In the genomic region with DNA sequence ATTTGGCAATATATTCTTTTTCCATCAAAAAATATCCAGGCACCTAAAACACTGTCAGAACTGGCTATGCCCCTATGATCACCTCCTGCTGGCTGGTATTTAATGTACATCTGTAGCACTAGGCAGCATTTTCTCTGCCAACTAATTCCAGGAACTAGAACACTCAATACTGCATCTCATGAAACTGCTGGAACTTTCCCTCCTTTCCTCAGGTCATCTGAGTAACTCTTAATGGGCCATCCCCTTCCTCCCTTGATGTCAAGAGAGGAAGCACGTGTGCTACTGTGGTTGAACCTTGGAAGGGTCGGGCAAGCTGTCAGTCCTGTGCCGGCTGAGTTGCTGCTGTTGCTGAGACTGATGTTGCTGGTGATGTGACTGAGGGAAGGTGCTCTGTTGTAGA, we compare ENCODE assay signal across 9 cellular contexts. TPM values are rescaled to one million over a fixed set of nuclear protein-coding genes. Genes with fewer than 3 reads are reported as not detected.
DNase-seq lines count a peak whose midpoint lies in the region; ATAC-seq and FAIRE-seq lines count a peak whose summit lies in the region.
"Had no signal": no experiment of that assay in that cellular context is flagged by ENCODE, and none has a peak within 500 bp of the region (broad histone marks: within the 10 kb centered on the region; RNA-seq: fewer than 3 reads in every experiment).

No MANE protein-coding gene starts in this region.

- no peak overlapping the region for H3K4me3 ChIP-seq in HAP-1

- CTCF ChIA-PET in activated CD4-positive, alpha-beta memory T cell treated with anti-CD3 and anti-CD28 coated beads for 36 hours (lab: Charles Lee), result interaction anchor here (1.0 to 1.5 kb wide), 4 partner anchors 11 to 201 kb away, joined by 3 to 4 read pairs (median 3); partner anchors contain the start of gene NMU

- no peaks in the 10 kb centered on the region for H3K9me3 Mint-ChIP-seq in activated CD4-positive, alpha-beta memory T cell treated with anti-CD3 and anti-CD28 coated beads for 36 hours
- H3K9me3 Mint-ChIP-seq in immature natural killer cell, result no peaks in the 10 kb centered on the region

- no peak for DNase-seq in GM18507 (ENCODE audit: extremely low spot score, insufficient read length, low read depth)
- DNase-seq in activated CD4-positive, alpha-beta memory T cell treated with anti-CD3 and anti-CD28 coated beads for 36 hours, result peak; percentile 63
- DNase-seq in immature natural killer cell, result peak in 1 of 3 donors; percentile 3
- no peak for DNase-seq in HAP-1 (ENCODE audit: low spot score in 2 of 2)
- no peak for DNase-seq in DMS114 treated with DMSO at 0.1 percent for 48 hours (lab: John Stamatoyannopoulos, UW; ENCODE audit: unreplicated experiment)
- DNase-seq in NCI-H345 (lab: John Stamatoyannopoulos, UW), result no peak

- H3K27ac Mint-ChIP-seq in activated CD4-positive, alpha-beta memory T cell treated with anti-CD3 and anti-CD28 coated beads for 36 hours, result peak overlapping the region; percentile 35
- H3K27ac Mint-ChIP-seq in immature natural killer cell, result peak overlapping the region; percentile 32 to 89 (median 56)

- no peaks in the 10 kb centered on the region for H3K27me3 ChIP-seq in HAP-1 (ENCODE audit: low read depth)
- H3K27me3 ChIP-seq: neutrophil had no signal

- H3K36me3 Mint-ChIP-seq in activated CD4-positive, alpha-beta memory T cell treated with anti-CD3 and anti-CD28 coated beads for 36 hours, result peaks cover 45% of the 10 kb centered on the region
- H3K36me3 Mint-ChIP-seq in immature natural killer cell, result peaks cover 0 to 24% (median 7%) of the 10 kb centered on the region in 3 donors

- ATAC-seq in HG02678 (IDR thresholded peaks at IDR 0.05; ENCODE audit: unreplicated experiment) (peak; percentile 69), HG03139 (IDR thresholded peaks at IDR 0.05; ENCODE audit: unreplicated experiment) (no peak)

- in situ Hi-C loops in HAP-1 (cut with MboI; ENCODE audit: low sequenced_read_pairs), result no loop called here

- peaks cover 42% of the 10 kb centered on the region for H3K36me3 ChIP-seq in HAP-1 (replicated peaks)

- H3K4me1 ChIP-seq in HAP-1, result peaks cover 5% of the 10 kb centered on the region; the same call in 1 of the 2 replicates

- no peaks in the 10 kb centered on the region for H3K9me3 ChIP-seq in HAP-1
- H3K9me3 ChIP-seq: neutrophil had no signal

- FAIRE-seq in GM18507 (lab: Jason Lieb, UNC), result peak; percentile 54

- POLR2A ChIA-PET in activated CD4-positive, alpha-beta memory T cell treated with anti-CD3 and anti-CD28 coated beads for 36 hours (lab: Charles Lee), result no interaction called here

- no peaks in the 10 kb centered on the region for H3K27me3 Mint-ChIP-seq in activated CD4-positive, alpha-beta memory T cell treated with anti-CD3 and anti-CD28 coated beads for 36 hours
- H3K27me3 Mint-ChIP-seq in immature natural killer cell (ENCODE audit: low read depth in 3 of 3), result no peaks in the 10 kb centered on the region

- H3K4me1 Mint-ChIP-seq in activated CD4-positive, alpha-beta memory T cell treated with anti-CD3 and anti-CD28 coated beads for 36 hours (ENCODE audit: low read depth), result peaks cover 15% of the 10 kb centered on the region
- H3K4me1 Mint-ChIP-seq in immature natural killer cell, result peaks cover 14 to 18% of the 10 kb centered on the region in 2 donors

- intact Hi-C loops in activated CD4-positive, alpha-beta memory T cell treated with anti-CD3 and anti-CD28 coated beads for 36 hours (cut with micrococcal nuclease), result loop anchor here (1.0 to 2.0 kb wide), 4 partner anchors 40 to 115 kb away; partner anchors contain the start of genes CLOCK, SRD5A3 and TMEM165

- no peak overlapping the region for H3K4me3 Mint-ChIP-seq in activated CD4-positive, alpha-beta memory T cell treated with anti-CD3 and anti-CD28 coated beads for 36 hours
- H3K4me3 Mint-ChIP-seq in immature natural killer cell, result no peak overlapping the region

RNA-seq across cellular contexts. Expression of gene TMEM165, which starts 39.4 kb away (rescaled TPM):
- 10 to 100 TPM; 50.4 to 56.8 TPM for total RNA-seq in activated CD4-positive, alpha-beta memory T cell treated with anti-CD3 and anti-CD28 coated beads for 36 hours
- 10 to 100 TPM; 44.2 to 50.4 (median 44.8) TPM for polyA plus RNA-seq in immature natural killer cell
